24 cellular contexts compared by ENCODE assay signal in genomic region chr15:94579261-94579660, GRCh38.
"Had no signal": no experiment of that assay in that cellular context is flagged by ENCODE, and none has a peak within 500 bp of the region (broad histone marks: within the 10 kb centered on the region; RNA-seq: fewer than 3 reads in every experiment).

No MANE protein-coding gene starts in this region.

- DNase-seq: activated CD4-positive, alpha-beta memory T cell treated with anti-CD3 and anti-CD28 coated beads for 36 hours; activated CD4-positive, alpha-beta T cell treated with anti-CD3 and anti-CD28 coated beads, Interleukin-2, amount 10 ng/mL, durations not matched to agents 7 days and 5 days; activated CD4-positive, CD25-positive, alpha-beta regulatory T cell; activated CD8-positive, alpha-beta memory T cell treated with anti-CD3 and anti-CD28 coated beads for 24 hours; activated effector memory CD4-positive, alpha-beta T cell treated with anti-CD3 and anti-CD28 coated beads, Interleukin-2, amount 50 U/mL, for 16 hours; activated naive CD4-positive, alpha-beta T cell treated with Interleukin-2 at 50 U/mL for 16 hours; activated naive CD8-positive, alpha-beta T cell treated with anti-CD3 and anti-CD28 coated beads, Interleukin-2, amount 50 U/mL, for 24 hours; activated T-cell treated with anti-CD3 and anti-CD28 coated beads, Interleukin-2, amount 50 U/mL, for 4 hours; amniotic stem cell; body of pancreas; central memory CD4-positive, alpha-beta T cell; NCI-H146; NCI-H187 treated with DMSO at 0.1 percent for 48 hours; NCI-H2107; NCI-H345; NCI-H510A treated with DMSO at 0.1 percent for 48 hours; NCI-H774; NK-92 treated with Interleukin-12 subunit alpha and Interleukin-12 subunit beta, amount 100 ng/mL, for 24 hours; OCI-M1; RPMI8226; T-helper 1 cell had no signal

- ATAC-seq: activated naive CD4-positive, alpha-beta T cell treated with anti-CD3 and anti-CD28 coated beads, Interleukin-2, amount 50 U/mL, for 72 hours; activated naive CD8-positive, alpha-beta T cell treated with anti-CD3 and anti-CD28 coated beads, Interleukin-2, amount 50 U/mL, for 24 hours; activated T-cell treated with anti-CD3 and anti-CD28 coated beads, Interleukin-2, amount 50 U/mL, for 4 hours; body of pancreas; Panc1; Right ventricle myocardium inferior had no signal
